Comparison of ENCODE assay signal across 10 cellular contexts in the genomic region with DNA sequence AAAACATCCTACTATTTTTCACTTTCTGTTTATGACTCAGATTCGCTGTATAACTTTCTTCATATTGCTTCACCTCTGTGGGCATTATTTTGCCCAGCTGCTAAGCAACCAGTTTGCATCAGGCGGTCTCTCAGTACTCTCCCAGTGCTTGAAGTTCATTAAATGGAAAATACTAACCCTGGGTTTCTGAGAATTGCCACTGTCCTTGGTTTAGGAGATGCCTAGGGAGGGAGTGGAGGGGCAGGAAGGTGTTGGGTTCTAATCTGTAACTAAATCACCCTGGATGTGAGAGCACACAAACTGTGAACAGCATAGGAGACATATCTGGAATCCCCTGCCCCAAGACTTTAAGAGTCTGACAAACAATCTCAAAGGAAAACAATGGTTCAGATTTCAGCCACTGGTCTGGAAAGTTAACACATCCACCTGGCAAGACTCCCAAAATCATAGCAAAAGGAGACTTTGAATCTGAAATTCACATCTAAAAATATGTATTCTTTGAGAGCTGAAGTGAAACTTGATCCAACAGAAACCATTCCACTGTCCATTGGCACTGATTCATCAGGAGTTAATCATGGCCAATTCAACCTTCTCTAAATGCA.
DNase-seq lines count a peak whose midpoint lies in the region; ATAC-seq, FAIRE-seq and TF ChIP-seq lines count a peak whose summit lies in the region.
"Had no signal": no experiment of that assay in that cellular context is flagged by ENCODE, and none has a peak within 500 bp of the region (broad histone marks: within the 10 kb centered on the region; RNA-seq: fewer than 3 reads in every experiment).

No MANE protein-coding gene starts in this region.

- peaks cover 2 to 4% of the 10 kb centered on the region in 2 donors for H3K4me1 ChIP-seq in small intestine (ENCODE audit: control insufficient read depth in 2 of 2, insufficient read depth in 1 of 2, low read depth in 1 of 2, low read length in 1 of 2)

- H3K4me1 Mint-ChIP-seq in T-helper 17 cell = no peaks in the 10 kb centered on the region

- H3K27ac Mint-ChIP-seq in T-helper 17 cell = no peak overlapping the region
- H3K27ac Mint-ChIP-seq: IgD-negative memory B cell, progenitor cell of endocrine pancreas had no signal

- TF ChIP-seq CTCF in fibroblast of villous mesenchyme (IDR thresholded peaks at IDR 0.05; ENCODE audit: insufficient read depth, low read depth, low read length) = no peak

- no peaks in the 10 kb centered on the region for H3K9me3 ChIP-seq in T-helper 17 cell (ENCODE audit: control insufficient read depth, low read length, poor library complexity, severe bottlenecking)
- H3K9me3 ChIP-seq in small intestine (ENCODE audit: control insufficient read depth, low read depth) = no peaks in the 10 kb centered on the region

- 30 to 46% (median 34%) methylated on average over 2 of the region's 2 CpGs for WGBS in small intestine, 3 donors

- peaks cover 17% of the 10 kb centered on the region for H3K27me3 Mint-ChIP-seq in T-helper 17 cell

- H3K4me3 Mint-ChIP-seq in T-helper 17 cell = no peak overlapping the region
- H3K4me3 Mint-ChIP-seq: IgD-negative memory B cell had no signal

- H3K36me3 ChIP-seq in small intestine (ENCODE audit: control insufficient read depth in 2 of 2, insufficient read depth in 2 of 2, low read length in 2 of 2) = no peaks in the 10 kb centered on the region

- no peak for FAIRE-seq in small intestine (lab: Jason Lieb, UNC)

- peak overlapping the region in 1 of 2 donors; percentile 27 for H3K27ac ChIP-seq in small intestine (ENCODE audit: low read depth in 1 of 2, low read length in 1 of 2)

- 0 out of 2 replicates have a peak, but pooled peaks have one; percentile 20 for TF ChIP-seq EP300 in Ishikawa (IDR thresholded peaks at IDR 0.05; ENCODE audit: borderline replicate concordance)

- H3K27me3 ChIP-seq in small intestine (ENCODE audit: control insufficient read depth in 2 of 2, insufficient read depth in 2 of 2, low read length in 2 of 2) = no peaks in the 10 kb centered on the region

- ATAC-seq in T-helper 17 cell = peak; percentile 46
- ATAC-seq in GM21515 (IDR thresholded peaks at IDR 0.05; ENCODE audit: unreplicated experiment) = no peak
- no peak for ATAC-seq in HG02571 (IDR thresholded peaks at IDR 0.05; ENCODE audit: unreplicated experiment)

- TF ChIP-seq RAD21 in Ishikawa (IDR thresholded peaks at IDR 0.05; ENCODE audit: low read depth) = no peak

- no peak for DNase-seq in T-helper 17 cell
- DNase-seq in fibroblast of villous mesenchyme (ENCODE audit: low read depth) = peak; percentile 88
- DNase-seq in small intestine = peak; percentile 44
- DNase-seq in HuH-7.5 (ENCODE audit: low spot score) = no peak
- DNase-seq: cortex of kidney had no signal

- H3K36me3 Mint-ChIP-seq in T-helper 17 cell (ENCODE audit: low read depth) = no peaks in the 10 kb centered on the region
- H3K36me3 Mint-ChIP-seq: IgD-negative memory B cell had no signal

- H3K4me3 ChIP-seq in fibroblast of villous mesenchyme (ENCODE audit: low read depth, low read length) (no peak overlapping the region), small intestine (ENCODE audit: low read depth in 1 of 2, low read length in 2 of 2) (no peak overlapping the region)

TF ChIP-seq in Ishikawa, 13 proteins besides CTCF, POLR2A, EP300 and RAD21:
- TF ChIP-seq TAF1 (IDR thresholded peaks at IDR 0.05; ENCODE audit: low read depth) (no peak), TEAD4 (IDR thresholded peaks at IDR 0.05) (no peak), YY1 (IDR thresholded peaks at IDR 0.05; ENCODE audit: low read depth) (no peak), CREB1 (IDR thresholded peaks at IDR 0.05; ENCODE audit: low read depth) (no peak), EGR1 (IDR thresholded peaks at IDR 0.05) (no peak), CEBPB (IDR thresholded peaks at IDR 0.05) (peak; percentile 43; the same call in 1 of the 2 replicates), ZBTB7A (IDR thresholded peaks at IDR 0.05; ENCODE audit: low read depth) (no peak), FOXM1 (IDR thresholded peaks at IDR 0.05; ENCODE audit: borderline replicate concordance, low read depth) (no peak), TCF12 (IDR thresholded peaks at IDR 0.05; ENCODE audit: low read depth) (peak; percentile 28; the same call in 1 of the 2 replicates), NFIC (IDR thresholded peaks at IDR 0.05) (peak; percentile 41)
- TF ChIP-seq, protein P1, sequence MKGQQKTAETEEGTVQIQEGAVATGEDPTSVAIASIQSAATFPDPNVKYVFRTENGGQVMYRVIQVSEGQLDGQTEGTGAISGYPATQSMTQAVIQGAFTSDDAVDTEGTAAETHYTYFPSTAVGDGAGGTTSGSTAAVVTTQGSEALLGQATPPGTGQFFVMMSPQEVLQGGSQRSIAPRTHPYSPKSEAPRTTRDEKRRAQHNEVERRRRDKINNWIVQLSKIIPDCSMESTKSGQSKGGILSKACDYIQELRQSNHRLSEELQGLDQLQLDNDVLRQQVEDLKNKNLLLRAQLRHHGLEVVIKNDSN (IDR thresholded peaks at IDR 0.05) = no peak
- TF ChIP-seq, protein P2, sequence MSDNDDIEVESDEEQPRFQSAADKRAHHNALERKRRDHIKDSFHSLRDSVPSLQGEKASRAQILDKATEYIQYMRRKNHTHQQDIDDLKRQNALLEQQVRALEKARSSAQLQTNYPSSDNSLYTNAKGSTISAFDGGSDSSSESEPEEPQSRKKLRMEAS (IDR thresholded peaks at IDR 0.05) = no peak
- TF ChIP-seq, protein P3, sequence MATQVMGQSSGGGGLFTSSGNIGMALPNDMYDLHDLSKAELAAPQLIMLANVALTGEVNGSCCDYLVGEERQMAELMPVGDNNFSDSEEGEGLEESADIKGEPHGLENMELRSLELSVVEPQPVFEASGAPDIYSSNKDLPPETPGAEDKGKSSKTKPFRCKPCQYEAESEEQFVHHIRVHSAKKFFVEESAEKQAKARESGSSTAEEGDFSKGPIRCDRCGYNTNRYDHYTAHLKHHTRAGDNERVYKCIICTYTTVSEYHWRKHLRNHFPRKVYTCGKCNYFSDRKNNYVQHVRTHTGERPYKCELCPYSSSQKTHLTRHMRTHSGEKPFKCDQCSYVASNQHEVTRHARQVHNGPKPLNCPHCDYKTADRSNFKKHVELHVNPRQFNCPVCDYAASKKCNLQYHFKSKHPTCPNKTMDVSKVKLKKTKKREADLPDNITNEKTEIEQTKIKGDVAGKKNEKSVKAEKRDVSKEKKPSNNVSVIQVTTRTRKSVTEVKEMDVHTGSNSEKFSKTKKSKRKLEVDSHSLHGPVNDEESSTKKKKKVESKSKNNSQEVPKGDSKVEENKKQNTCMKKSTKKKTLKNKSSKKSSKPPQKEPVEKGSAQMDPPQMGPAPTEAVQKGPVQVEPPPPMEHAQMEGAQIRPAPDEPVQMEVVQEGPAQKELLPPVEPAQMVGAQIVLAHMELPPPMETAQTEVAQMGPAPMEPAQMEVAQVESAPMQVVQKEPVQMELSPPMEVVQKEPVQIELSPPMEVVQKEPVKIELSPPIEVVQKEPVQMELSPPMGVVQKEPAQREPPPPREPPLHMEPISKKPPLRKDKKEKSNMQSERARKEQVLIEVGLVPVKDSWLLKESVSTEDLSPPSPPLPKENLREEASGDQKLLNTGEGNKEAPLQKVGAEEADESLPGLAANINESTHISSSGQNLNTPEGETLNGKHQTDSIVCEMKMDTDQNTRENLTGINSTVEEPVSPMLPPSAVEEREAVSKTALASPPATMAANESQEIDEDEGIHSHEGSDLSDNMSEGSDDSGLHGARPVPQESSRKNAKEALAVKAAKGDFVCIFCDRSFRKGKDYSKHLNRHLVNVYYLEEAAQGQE (IDR thresholded peaks at IDR 0.05; ENCODE audit: low read depth) = peak; percentile 14; the same call in 1 of the 2 replicates

Comparison
In these comparisons a context has a peak if more than half of its experiments do, and no peak if none do; other contexts are left out.
1. DNase-seq: peak in fibroblast of villous mesenchyme (single experiment) and small intestine (single experiment); none in T-helper 17 cell (0 of 3) and HuH-7.5 (single experiment).